ENCODE assay signal across 11 cellular contexts in genomic region chr9:19378154-19378553, GRCh38. TPM values are rescaled to one million over a fixed set of nuclear protein-coding genes. Genes with fewer than 3 reads are reported as not detected.
DNase-seq lines count a peak whose midpoint lies in the region; ATAC-seq, FAIRE-seq and TF ChIP-seq lines count a peak whose summit lies in the region.
"Had no signal": no experiment of that assay in that cellular context is flagged by ENCODE, and none has a peak within 500 bp of the region (broad histone marks: within the 10 kb centered on the region; RNA-seq: fewer than 3 reads in every experiment).

No MANE protein-coding gene starts in this region.

- H3K27ac ChIP-seq in HepG2 (ENCODE audit: extremely low read length, insufficient read depth, low read length) (peak overlapping the region; percentile 91), right lobe of liver (peak overlapping the region in 1 of 3 donors; percentile 88)

- H3K36me3 Mint-ChIP-seq in activated T-helper 2 cell treated with anti-CD3 and anti-CD28 coated beads, Interferon-gamma antibody, Interleukin-2, Interleukin-4, amounts not matched to agents 10 μg/mL and 5 μg/mL and 100 μg/mL, durations not matched to agents 14 hours and 24 hours and 36 hours (ENCODE audit: low read depth) = peaks cover 79% of the 10 kb centered on the region
- H3K36me3 Mint-ChIP-seq in immature natural killer cell = peaks cover 6 to 45% (median 34%) of the 10 kb centered on the region in 3 donors

- TF ChIP-seq CTCF in HepG2 (CRISPR knock-in tag; IDR thresholded peaks at IDR 0.05) (no peak), right lobe of liver (IDR thresholded peaks at IDR 0.05) (no peak), GM10248 (IDR thresholded peaks at IDR 0.05; ENCODE audit: control extremely low read depth, extremely low read depth, low read depth, missing control alignments) (no peak)

- H3K4me1 ChIP-seq in HepG2 (ENCODE audit: insufficient read depth, low read length) = peaks cover 31% of the 10 kb centered on the region
- peaks cover 0 to 17% (median 7%) of the 10 kb centered on the region in 4 donors for H3K4me1 ChIP-seq in right lobe of liver

- H3K36me3 ChIP-seq in HepG2 (replicated peaks in 1 of 2; ENCODE audit: control insufficient read depth in 1 of 2, insufficient read depth in 2 of 2, low read length in 2 of 2) (peaks cover 10 to 48% of the 10 kb centered on the region in 2 experiments), right lobe of liver (peaks cover 4 to 55% (median 33%) of the 10 kb centered on the region in 4 donors)

- CTCF ChIA-PET in HepG2 (lab: Yijun Ruan, JAX; ENCODE audit: low intra/inter-chr PET ratio, low total read pairs) = no interaction called here
- CTCF ChIA-PET in GM10248 (lab: Yijun Ruan, JAX) = interaction anchor here (1.5 kb wide), 1 partner anchor 17 kb away, joined by 3 read pairs; no protein-coding TSS in a partner anchor

- no peak for DNase-seq in HepG2 (ENCODE audit: low spot score)
- no peak for DNase-seq in right lobe of liver
- no peak for DNase-seq in activated T-helper 2 cell treated with anti-CD3 and anti-CD28 coated beads, Interferon-gamma antibody, Interleukin-2, Interleukin-4, amounts not matched to agents 10 μg/mL and 5 μg/mL and 100 μg/mL, durations not matched to agents 14 hours and 24 hours and 36 hours (ENCODE audit: low spot score)
- DNase-seq in immature natural killer cell = no peak
- no peak for DNase-seq in kidney tubule cell (ENCODE audit: low spot score)
- no peak for DNase-seq in NCI-H2029 treated with DMSO at 0.1 percent for 48 hours (lab: John Stamatoyannopoulos, UW)
- DNase-seq in GM10248 (ENCODE audit: extremely low spot score) = no peak
- DNase-seq: OCI-M1 had no signal

- TF ChIP-seq RAD21 in HepG2 (CRISPR knock-in tag; IDR thresholded peaks at IDR 0.05) = no peak

- POLR2A ChIA-PET in HepG2 (lab: Yijun Ruan, JAX) (interaction anchor here (1.6 kb wide), 1 partner anchor 148 kb away, joined by 4 read pairs; the partner anchor contains the start of gene DENND4C), GM10248 (lab: Yijun Ruan, JAX) (interaction anchor here (1.2 kb wide), 1 partner anchor 31 kb away, joined by 7 read pairs; the partner anchor contains the start of gene ACER2)

- no TSS peak for BruUV-seq in HepG2 (replicated peaks; lab: Mats Ljungman, UMichigan)

- no peaks in the 10 kb centered on the region for H3K27me3 Mint-ChIP-seq in activated T-helper 2 cell treated with anti-CD3 and anti-CD28 coated beads, Interferon-gamma antibody, Interleukin-2, Interleukin-4, amounts not matched to agents 10 μg/mL and 5 μg/mL and 100 μg/mL, durations not matched to agents 14 hours and 24 hours and 36 hours (ENCODE audit: low read depth)
- H3K27me3 Mint-ChIP-seq in immature natural killer cell (ENCODE audit: low read depth in 3 of 3) = peaks cover 9 to 18% (median 10%) of the 10 kb centered on the region in 3 donors

- no peak overlapping the region for H2AFZ ChIP-seq in HepG2 (ENCODE audit: low read length)

- in situ Hi-C loops in HepG2 (cut with HindIII; ENCODE audit: extremely low pct_ligation_motif_present, low pct_unique_long_range_greater_than_20kb) = no loop called here

- H3K9me3 Mint-ChIP-seq in activated T-helper 2 cell treated with anti-CD3 and anti-CD28 coated beads, Interferon-gamma antibody, Interleukin-2, Interleukin-4, amounts not matched to agents 10 μg/mL and 5 μg/mL and 100 μg/mL, durations not matched to agents 14 hours and 24 hours and 36 hours = no peaks in the 10 kb centered on the region
- no peaks in the 10 kb centered on the region for H3K9me3 Mint-ChIP-seq in immature natural killer cell

- no peak for FAIRE-seq in HepG2 (lab: Jason Lieb, UNC)
- FAIRE-seq: colon had no signal

- H3K9ac ChIP-seq in HepG2 (ENCODE audit: insufficient read depth, low read depth, low read length) = peak overlapping the region; percentile 98

- H3K4me3 ChIP-seq in HepG2 (replicated peaks in 1 of 3; ENCODE audit: insufficient read depth in 1 of 3, low read depth in 2 of 3, low read length in 3 of 3) = peak overlapping the region; percentile 73 to 98 (median 93)
- H3K4me3 ChIP-seq in right lobe of liver = peak overlapping the region in 1 of 3 donors; percentile 65

- H3K9me3 ChIP-seq in HepG2 (ENCODE audit: low read length) (no peaks in the 10 kb centered on the region), right lobe of liver (no peaks in the 10 kb centered on the region)

- H4K20me1 ChIP-seq in HepG2 (ENCODE audit: insufficient read depth, low read length) = peaks cover 32% of the 10 kb centered on the region

- peak overlapping the region; percentile 85 for H3K4me2 ChIP-seq in HepG2 (ENCODE audit: low read depth, low read length)

- H3K27ac Mint-ChIP-seq in activated T-helper 2 cell treated with anti-CD3 and anti-CD28 coated beads, Interferon-gamma antibody, Interleukin-2, Interleukin-4, amounts not matched to agents 10 μg/mL and 5 μg/mL and 100 μg/mL, durations not matched to agents 14 hours and 24 hours and 36 hours = peak overlapping the region; percentile 98
- H3K27ac Mint-ChIP-seq in immature natural killer cell = peak overlapping the region in 5 of 6 donors; percentile 71 to 99 (median 98)

- TF ChIP-seq POLR2A in HepG2 (IDR thresholded peaks at IDR 0.05; ENCODE audit: insufficient read depth in 1 of 2, low read depth in 2 of 2, low read length in 2 of 2) = no peak
- TF ChIP-seq POLR2A in right lobe of liver (IDR thresholded peaks at IDR 0.05) = no peak

- no peak for TF ChIP-seq EP300 in HepG2 (IDR thresholded peaks at IDR 0.05; ENCODE audit: low read depth in 2 of 2, low read length in 2 of 2)
- no peak for TF ChIP-seq EP300 in HepG2 (CRISPR knock-in tag; IDR thresholded peaks at IDR 0.05; ENCODE audit: borderline replicate concordance)

- intact Hi-C loops in HepG2 (cut with micrococcal nuclease; ENCODE audit: unreplicated experiment) = loop anchor here (5.0 to 10.0 kb wide), 2 partner anchors 146 to 323 kb away; partner anchors contain the start of gene DENND4C
- intact Hi-C loops in right lobe of liver (cut with DNase I) = no loop called here
- intact Hi-C loops in activated T-helper 2 cell treated with anti-CD3 and anti-CD28 coated beads, Interferon-gamma antibody, Interleukin-2, Interleukin-4, amounts not matched to agents 10 μg/mL and 5 μg/mL and 100 μg/mL, durations not matched to agents 14 hours and 24 hours and 36 hours (cut with micrococcal nuclease) = loop anchor here (2.0 kb wide), 1 partner anchor 275 kb away; the partner anchor contains the start of gene HAUS6

- H3K4me3 Mint-ChIP-seq in activated T-helper 2 cell treated with anti-CD3 and anti-CD28 coated beads, Interferon-gamma antibody, Interleukin-2, Interleukin-4, amounts not matched to agents 10 μg/mL and 5 μg/mL and 100 μg/mL, durations not matched to agents 14 hours and 24 hours and 36 hours (ENCODE audit: low read depth) = peak overlapping the region; percentile 96
- peak overlapping the region in 4 of 5 donors; percentile 26 to 100 (median 98) for H3K4me3 Mint-ChIP-seq in immature natural killer cell

- H3K27me3 ChIP-seq in HepG2 (ENCODE audit: control insufficient read depth in 1 of 2, insufficient read depth in 2 of 2, low read length in 2 of 2) (no peaks in the 10 kb centered on the region; a peak in 1 of 5 replicates), right lobe of liver (no peaks in the 10 kb centered on the region)

- H3K4me1 Mint-ChIP-seq in activated T-helper 2 cell treated with anti-CD3 and anti-CD28 coated beads, Interferon-gamma antibody, Interleukin-2, Interleukin-4, amounts not matched to agents 10 μg/mL and 5 μg/mL and 100 μg/mL, durations not matched to agents 14 hours and 24 hours and 36 hours (ENCODE audit: low read depth) = peaks cover 45% of the 10 kb centered on the region
- H3K4me1 Mint-ChIP-seq in immature natural killer cell = peaks cover 42 to 54% of the 10 kb centered on the region in 2 donors

- ATAC-seq in HepG2 (no peak), right lobe of liver (no peak), GM18870 (IDR thresholded peaks at IDR 0.05; ENCODE audit: unreplicated experiment) (no peak)
- ATAC-seq: right cardiac atrium had no signal

- WGBS in HepG2 (ENCODE audit: low lambda C conversion rate) = 66% methylated on average over 5 of the region's 5 CpGs
- 41% methylated on average over 5 of the region's 5 CpGs for WGBS in right lobe of liver (ENCODE audit: insufficient coverage, low coverage, low lambda C conversion rate, missing lambda C conversion rate)

- peaks cover 32% of the 10 kb centered on the region for H3K79me2 ChIP-seq in HepG2 (ENCODE audit: insufficient read depth, low read length)

RNA-seq across cellular contexts. Expression of gene RPS6, which starts 1.9 kb away (rescaled TPM):
- total RNA-seq in HepG2 (2016; rRNA removed; fragmentation: Illumina TruSeq; extraction: Trizol) = 2,504 and 3,005 TPM in 2 replicates
- 2,617 and 3,060 TPM in 2 replicates for total RNA-seq in HepG2 (2016; cell fraction: cytosol; rRNA removed; fragmentation: Illumina TruSeq; extraction: Trizol; ENCODE audit: low read depth)
- 2,526 and 2,975 TPM in 2 replicates for total RNA-seq in HepG2 (2016; cell fraction: insoluble cytoplasmic fraction; rRNA removed; fragmentation: Illumina TruSeq; extraction: Trizol)
- 5,829 and 6,358 TPM in 2 replicates for total RNA-seq in HepG2 (2016; cell fraction: membrane; rRNA removed; fragmentation: Illumina TruSeq; extraction: Trizol)
- total RNA-seq in HepG2 (2016; cell fraction: nucleus; rRNA removed; fragmentation: Illumina TruSeq; extraction: Trizol) = 865 and 963 TPM in 2 replicates
- 1,805 and 2,147 TPM in 2 replicates for polyA plus RNA-seq in HepG2 (2011; rRNA removed)
- polyA plus RNA-seq in HepG2 (2011; cell fraction: cytosol; rRNA removed) = 2,011 and 2,382 TPM in 2 replicates
- polyA plus RNA-seq in HepG2 (2011; cell fraction: nucleus; rRNA removed) = 502 and 683 TPM in 2 replicates
- 2,803 and 2,840 TPM in 2 replicates for polyA plus RNA-seq in HepG2 (2012)
- polyA plus RNA-seq in HepG2 (2016; cell fraction: cytosol; fragmentation: Illumina TruSeq; extraction: Trizol; ENCODE audit: low read depth) = 4,656 and 4,989 TPM in 2 replicates
- polyA plus RNA-seq in HepG2 (2016; cell fraction: insoluble cytoplasmic fraction; fragmentation: Illumina TruSeq; extraction: Trizol; ENCODE audit: low read depth) = 3,168 and 3,240 TPM in 2 replicates
- polyA plus RNA-seq in HepG2 (2016; cell fraction: membrane; fragmentation: Illumina TruSeq; extraction: Trizol; ENCODE audit: low read depth) = 6,462 and 6,516 TPM in 2 replicates
- 1,671 and 1,768 TPM in 2 replicates for polyA plus RNA-seq in HepG2 (2016; cell fraction: nucleus; fragmentation: Illumina TruSeq; extraction: Trizol; ENCODE audit: insufficient read depth, low read depth)
- polyA minus RNA-seq in HepG2 (2011; rRNA and poly(A)+ RNA removed; ENCODE audit: low replicate concordance) = 342 and 505 TPM in 2 replicates
- 433 and 504 TPM in 2 replicates for polyA minus RNA-seq in HepG2 (2011; cell fraction: cytosol; rRNA and poly(A)+ RNA removed)
- polyA minus RNA-seq in HepG2 (2011; cell fraction: nucleus; rRNA and poly(A)+ RNA removed) = 367 and 504 TPM in 2 replicates
- total RNA-seq in right lobe of liver = 100 to 1,000 TPM; 509 to 682 (median 627) TPM
- 2,288 and 2,340 TPM in 2 replicates for total RNA-seq in activated T-helper 2 cell treated with anti-CD3 and anti-CD28 coated beads, Interferon-gamma antibody, Interleukin-2, Interleukin-4, amounts not matched to agents 10 μg/mL and 5 μg/mL and 100 μg/mL, durations not matched to agents 14 hours and 24 hours and 36 hours
- 1,000 to 10,000 TPM; 1,152 to 2,047 (median 1,301) TPM for polyA plus RNA-seq in immature natural killer cell

RNA-seq across cellular contexts. Expression of gene ACER2, which starts 30.7 kb away (rescaled TPM):
- total RNA-seq in HepG2 (2016; rRNA removed; fragmentation: Illumina TruSeq; extraction: Trizol) = 2.1 and 3.4 TPM in 2 replicates
- total RNA-seq in HepG2 (2016; cell fraction: cytosol; rRNA removed; fragmentation: Illumina TruSeq; extraction: Trizol; ENCODE audit: low read depth) = 1.2 and 1.5 TPM in 2 replicates
- total RNA-seq in HepG2 (2016; cell fraction: insoluble cytoplasmic fraction; rRNA removed; fragmentation: Illumina TruSeq; extraction: Trizol) = 1.9 and 2.6 TPM in 2 replicates
- total RNA-seq in HepG2 (2016; cell fraction: membrane; rRNA removed; fragmentation: Illumina TruSeq; extraction: Trizol) = 0.93 and 1.0 TPM in 2 replicates
- 3.6 and 3.9 TPM in 2 replicates for total RNA-seq in HepG2 (2016; cell fraction: nucleus; rRNA removed; fragmentation: Illumina TruSeq; extraction: Trizol)
- 1.9 and 2.6 TPM in 2 replicates for polyA plus RNA-seq in HepG2 (2011; rRNA removed)
- 1.6 and 2.5 TPM in 2 replicates for polyA plus RNA-seq in HepG2 (2011; cell fraction: cytosol; rRNA removed)
- polyA plus RNA-seq in HepG2 (2011; cell fraction: nucleus; rRNA removed) = 1.7 and 2.5 TPM in 2 replicates
- 0.88 and 0.91 TPM in 2 replicates for polyA plus RNA-seq in HepG2 (2012)
- 0.09 and 0.10 TPM in 2 replicates for polyA plus RNA-seq in HepG2 (2016; cell fraction: cytosol; fragmentation: Illumina TruSeq; extraction: Trizol; ENCODE audit: low read depth)
- polyA plus RNA-seq in HepG2 (2016; cell fraction: insoluble cytoplasmic fraction; fragmentation: Illumina TruSeq; extraction: Trizol; ENCODE audit: low read depth) = 0.88 and 1.1 TPM in 2 replicates
- 0.19 and 0.26 TPM in 2 replicates for polyA plus RNA-seq in HepG2 (2016; cell fraction: membrane; fragmentation: Illumina TruSeq; extraction: Trizol; ENCODE audit: low read depth)
- 4.1 and 4.3 TPM in 2 replicates for polyA plus RNA-seq in HepG2 (2016; cell fraction: nucleus; fragmentation: Illumina TruSeq; extraction: Trizol; ENCODE audit: insufficient read depth, low read depth)
- polyA minus RNA-seq in HepG2 (2011; rRNA and poly(A)+ RNA removed; ENCODE audit: low replicate concordance) = 10.2 and 11.3 TPM in 2 replicates
- 3.8 and 6.3 TPM in 2 replicates for polyA minus RNA-seq in HepG2 (2011; cell fraction: cytosol; rRNA and poly(A)+ RNA removed)
- 2.7 and 4.1 TPM in 2 replicates for polyA minus RNA-seq in HepG2 (2011; cell fraction: nucleus; rRNA and poly(A)+ RNA removed)
- total RNA-seq in right lobe of liver = 1 to 10 TPM; 1.8 to 9.1 (median 3.7) TPM
- 1.0 and 1.3 TPM in 2 replicates for total RNA-seq in activated T-helper 2 cell treated with anti-CD3 and anti-CD28 coated beads, Interferon-gamma antibody, Interleukin-2, Interleukin-4, amounts not matched to agents 10 μg/mL and 5 μg/mL and 100 μg/mL, durations not matched to agents 14 hours and 24 hours and 36 hours
- polyA plus RNA-seq in immature natural killer cell = under 1 TPM in 1 of 3 donors, not detected in 2; 0.11 TPM

Comparison
In these comparisons a context has a peak if more than half of its experiments do, and no peak if none do; other contexts are left out.
1. intact Hi-C loops: an anchor here in HepG2 (5.0 to 10.0 kb wide) and activated T-helper 2 cell treated with anti-CD3 and anti-CD28 coated beads, Interferon-gamma antibody, Interleukin-2, Interleukin-4, amounts not matched to agents 10 μg/mL and 5 μg/mL and 100 μg/mL, durations not matched to agents 14 hours and 24 hours and 36 hours (2.0 kb wide); none called in right lobe of liver.